ENCODE assay signal across 9 cellular contexts in the genomic region with DNA sequence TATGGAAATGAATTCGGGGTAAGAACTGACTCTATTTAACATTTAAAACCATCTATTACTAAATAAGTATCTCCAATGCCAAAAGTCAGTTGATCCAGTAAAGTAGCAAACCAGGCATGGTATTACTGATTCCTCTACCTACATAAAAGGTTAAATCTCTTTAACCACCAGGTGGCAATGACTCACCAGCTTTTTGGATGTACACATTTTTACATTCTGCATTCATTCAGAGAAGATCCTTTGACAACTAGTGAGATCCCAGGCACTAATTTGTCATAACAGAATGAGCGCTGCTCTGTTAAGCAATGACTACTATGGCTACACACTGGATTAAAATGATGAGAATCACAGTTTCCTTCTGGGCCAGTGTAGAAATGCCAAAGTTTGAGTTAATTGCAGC.
DNase-seq lines count a peak whose midpoint lies in the region; ATAC-seq and TF ChIP-seq lines count a peak whose summit lies in the region.
"Had no signal": no experiment of that assay in that cellular context is flagged by ENCODE, and none has a peak within 500 bp of the region (broad histone marks: within the 10 kb centered on the region; RNA-seq: fewer than 3 reads in every experiment).

No MANE protein-coding gene starts in this region.

- in situ Hi-C loops in KBM-7 (cut with MboI; ENCODE audit: low pct_unique_long_range_greater_than_20kb, low sequenced_read_pairs), result no loop called here

- TF ChIP-seq CTCF in foreskin keratinocyte (conservative IDR thresholded peaks at IDR 0.05), result peak; percentile 53

- no peak overlapping the region for H3K27ac ChIP-seq in foreskin keratinocyte
- H3K27ac ChIP-seq: gastroesophageal sphincter had no signal

- peak; percentile 29 for ATAC-seq in foreskin keratinocyte
- ATAC-seq: gastroesophageal sphincter had no signal

- H3K27me3 ChIP-seq in foreskin keratinocyte, result no peaks in the 10 kb centered on the region
- H3K27me3 ChIP-seq: gastroesophageal sphincter had no signal

- peak; percentile 25 for DNase-seq in COLO829 (ENCODE audit: low spot score)
- DNase-seq in KBM-7, result peak; percentile 36
- DNase-seq in RPMI8226, result peak; percentile 5
- peak; percentile 34 to 73 for DNase-seq in foreskin keratinocyte
- no peak for DNase-seq in AG20443 (ENCODE audit: low spot score)
- DNase-seq in cortex of kidney (lab: John Stamatoyannopoulos, UW), result no peak
- DNase-seq in Ammon's horn (ENCODE audit: low spot score), result no peak
- no peak for DNase-seq in GM19240 (ENCODE audit: insufficient read length, low spot score)

- no peaks in the 10 kb centered on the region for H3K4me1 ChIP-seq in foreskin keratinocyte
- H3K4me1 ChIP-seq: gastroesophageal sphincter had no signal

Comparison
In these comparisons a context has a peak if more than half of its experiments do, and no peak if none do; other contexts are left out.
1. DNase-seq: peak in COLO829 (single experiment), KBM-7 (single experiment), RPMI8226 (single experiment) and foreskin keratinocyte (2 of 2); none in AG20443 (single experiment), cortex of kidney (single experiment), Ammon's horn (single experiment) and GM19240 (single experiment).